In the genomic region with DNA sequence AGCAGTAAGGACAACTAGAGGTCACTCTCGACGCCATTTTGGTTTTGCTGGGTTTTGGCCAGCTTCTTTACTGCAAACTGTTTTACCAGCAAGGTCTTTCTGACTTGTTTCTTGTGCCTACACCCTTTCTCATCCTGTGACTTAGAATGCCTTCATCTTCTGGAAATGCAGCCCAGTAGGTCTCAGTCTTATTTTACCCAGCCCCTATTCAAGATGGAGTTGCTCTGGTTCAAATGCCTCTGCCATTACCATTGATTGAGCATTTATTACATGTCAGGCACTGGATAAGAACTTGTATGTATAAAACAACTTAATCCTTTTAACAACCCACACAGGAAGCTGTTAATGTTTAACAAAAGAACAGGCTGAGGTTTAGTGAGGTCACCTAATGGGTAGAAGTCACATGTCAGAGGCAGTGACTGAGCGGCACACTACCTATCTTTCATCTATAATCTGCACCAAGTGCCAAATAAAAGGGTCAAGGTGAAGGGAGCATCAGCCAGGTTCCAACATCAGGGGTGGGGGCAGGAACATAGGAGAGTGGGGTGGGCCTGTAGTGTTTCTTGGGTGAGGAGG, we compare ENCODE assay signal across 1 cellular context.
TF ChIP-seq lines count a peak whose summit lies in the region.

No MANE protein-coding gene starts in this region.

TF ChIP-seq in HepG2, 621 proteins besides CTCF, POLR2A, EP300 and RAD21 (continued from another document):
- TF ChIP-seq, protein P1, sequence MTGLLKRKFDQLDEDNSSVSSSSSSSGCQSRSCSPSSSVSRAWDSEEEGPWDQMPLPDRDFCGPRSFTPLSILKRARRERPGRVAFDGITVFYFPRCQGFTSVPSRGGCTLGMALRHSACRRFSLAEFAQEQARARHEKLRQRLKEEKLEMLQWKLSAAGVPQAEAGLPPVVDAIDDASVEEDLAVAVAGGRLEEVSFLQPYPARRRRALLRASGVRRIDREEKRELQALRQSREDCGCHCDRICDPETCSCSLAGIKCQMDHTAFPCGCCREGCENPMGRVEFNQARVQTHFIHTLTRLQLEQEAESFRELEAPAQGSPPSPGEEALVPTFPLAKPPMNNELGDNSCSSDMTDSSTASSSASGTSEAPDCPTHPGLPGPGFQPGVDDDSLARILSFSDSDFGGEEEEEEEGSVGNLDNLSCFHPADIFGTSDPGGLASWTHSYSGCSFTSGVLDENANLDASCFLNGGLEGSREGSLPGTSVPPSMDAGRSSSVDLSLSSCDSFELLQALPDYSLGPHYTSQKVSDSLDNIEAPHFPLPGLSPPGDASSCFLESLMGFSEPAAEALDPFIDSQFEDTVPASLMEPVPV (CRISPR knock-in tag; IDR thresholded peaks at IDR 0.05), result no peak
- no peak for TF ChIP-seq PLRG1 (conservative IDR thresholded peaks at IDR 0.05)
- TF ChIP-seq, protein P2, sequence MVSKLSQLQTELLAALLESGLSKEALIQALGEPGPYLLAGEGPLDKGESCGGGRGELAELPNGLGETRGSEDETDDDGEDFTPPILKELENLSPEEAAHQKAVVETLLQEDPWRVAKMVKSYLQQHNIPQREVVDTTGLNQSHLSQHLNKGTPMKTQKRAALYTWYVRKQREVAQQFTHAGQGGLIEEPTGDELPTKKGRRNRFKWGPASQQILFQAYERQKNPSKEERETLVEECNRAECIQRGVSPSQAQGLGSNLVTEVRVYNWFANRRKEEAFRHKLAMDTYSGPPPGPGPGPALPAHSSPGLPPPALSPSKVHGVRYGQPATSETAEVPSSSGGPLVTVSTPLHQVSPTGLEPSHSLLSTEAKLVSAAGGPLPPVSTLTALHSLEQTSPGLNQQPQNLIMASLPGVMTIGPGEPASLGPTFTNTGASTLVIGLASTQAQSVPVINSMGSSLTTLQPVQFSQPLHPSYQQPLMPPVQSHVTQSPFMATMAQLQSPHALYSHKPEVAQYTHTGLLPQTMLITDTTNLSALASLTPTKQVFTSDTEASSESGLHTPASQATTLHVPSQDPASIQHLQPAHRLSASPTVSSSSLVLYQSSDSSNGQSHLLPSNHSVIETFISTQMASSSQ (IDR thresholded peaks at IDR 0.05; ENCODE audit: low read depth), result 0 out of 2 replicates have a peak, but pooled peaks have one; percentile 23
- TF ChIP-seq, protein P2 (CRISPR knock-in tag; IDR thresholded peaks at IDR 0.05; ENCODE audit: borderline replicate concordance), result no peak; the same call in 1 of the 2 replicates
- TF ChIP-seq, protein P3, sequence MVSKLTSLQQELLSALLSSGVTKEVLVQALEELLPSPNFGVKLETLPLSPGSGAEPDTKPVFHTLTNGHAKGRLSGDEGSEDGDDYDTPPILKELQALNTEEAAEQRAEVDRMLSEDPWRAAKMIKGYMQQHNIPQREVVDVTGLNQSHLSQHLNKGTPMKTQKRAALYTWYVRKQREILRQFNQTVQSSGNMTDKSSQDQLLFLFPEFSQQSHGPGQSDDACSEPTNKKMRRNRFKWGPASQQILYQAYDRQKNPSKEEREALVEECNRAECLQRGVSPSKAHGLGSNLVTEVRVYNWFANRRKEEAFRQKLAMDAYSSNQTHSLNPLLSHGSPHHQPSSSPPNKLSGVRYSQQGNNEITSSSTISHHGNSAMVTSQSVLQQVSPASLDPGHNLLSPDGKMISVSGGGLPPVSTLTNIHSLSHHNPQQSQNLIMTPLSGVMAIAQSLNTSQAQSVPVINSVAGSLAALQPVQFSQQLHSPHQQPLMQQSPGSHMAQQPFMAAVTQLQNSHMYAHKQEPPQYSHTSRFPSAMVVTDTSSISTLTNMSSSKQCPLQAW (CRISPR knock-in tag; IDR thresholded peaks at IDR 0.05), result 0 out of 2 replicates have a peak, but pooled peaks have one; percentile 15
- TF ChIP-seq NFYB (CRISPR knock-in tag; IDR thresholded peaks at IDR 0.05), result no peak
- TF ChIP-seq BHLHE40 (IDR thresholded peaks at IDR 0.05; ENCODE audit: low read length), result no peak
- TF ChIP-seq, protein P4, sequence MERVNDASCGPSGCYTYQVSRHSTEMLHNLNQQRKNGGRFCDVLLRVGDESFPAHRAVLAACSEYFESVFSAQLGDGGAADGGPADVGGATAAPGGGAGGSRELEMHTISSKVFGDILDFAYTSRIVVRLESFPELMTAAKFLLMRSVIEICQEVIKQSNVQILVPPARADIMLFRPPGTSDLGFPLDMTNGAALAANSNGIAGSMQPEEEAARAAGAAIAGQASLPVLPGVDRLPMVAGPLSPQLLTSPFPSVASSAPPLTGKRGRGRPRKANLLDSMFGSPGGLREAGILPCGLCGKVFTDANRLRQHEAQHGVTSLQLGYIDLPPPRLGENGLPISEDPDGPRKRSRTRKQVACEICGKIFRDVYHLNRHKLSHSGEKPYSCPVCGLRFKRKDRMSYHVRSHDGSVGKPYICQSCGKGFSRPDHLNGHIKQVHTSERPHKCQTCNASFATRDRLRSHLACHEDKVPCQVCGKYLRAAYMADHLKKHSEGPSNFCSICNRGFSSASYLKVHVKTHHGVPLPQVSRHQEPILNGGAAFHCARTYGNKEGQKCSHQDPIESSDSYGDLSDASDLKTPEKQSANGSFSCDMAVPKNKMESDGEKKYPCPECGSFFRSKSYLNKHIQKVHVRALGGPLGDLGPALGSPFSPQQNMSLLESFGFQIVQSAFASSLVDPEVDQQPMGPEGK (CRISPR knock-in tag; IDR thresholded peaks at IDR 0.05), result no peak
